Comparison of ENCODE assay signal across 9 cellular contexts in genomic region chr10:101495324-101495925, GRCh38.
A peak's percentile ranks its signal among the peaks of the same experiment; 100 is the strongest.
DNase-seq lines count a peak whose midpoint lies in the region; ATAC-seq and TF ChIP-seq lines count a peak whose summit lies in the region.
"Had no signal": no experiment of that assay in that cellular context is flagged by ENCODE, and none has a peak within 500 bp of the region (broad histone marks: within the 10 kb centered on the region; RNA-seq: fewer than 3 reads in every experiment).

No MANE protein-coding gene starts in this region.

- no peak overlapping the region for H3K27ac Mint-ChIP-seq in activated CD4-positive, alpha-beta T cell treated with anti-CD3 and anti-CD28 coated beads for 36 hours
- H3K27ac Mint-ChIP-seq: naive B cell had no signal

- no peaks in the 10 kb centered on the region for H3K36me3 ChIP-seq in DND-41 (ENCODE audit: insufficient read depth, low read length)

- no peak for DNase-seq in DND-41
- DNase-seq in Kasumi-1 (lab: John Stamatoyannopoulos, UW) = peak; percentile 60 to 85
- DNase-seq in SW480 (ENCODE audit: low spot score) = peak; percentile 31
- peak; percentile 45 for DNase-seq in left kidney (ENCODE audit: low read depth, low spot score)
- DNase-seq in right cardiac atrium = no peak
- DNase-seq in activated CD4-positive, alpha-beta T cell treated with anti-CD3 and anti-CD28 coated beads for 36 hours = no peak
- DNase-seq: naive B cell had no signal

- no peaks in the 10 kb centered on the region for H3K79me2 ChIP-seq in DND-41 (ENCODE audit: insufficient read depth, low read length)

- H3K27ac ChIP-seq in DND-41 (ENCODE audit: low read length) (no peak overlapping the region), right cardiac atrium (ENCODE audit: low read length) (no peak overlapping the region)

- POLR2A ChIA-PET in activated CD4-positive, alpha-beta T cell treated with anti-CD3 and anti-CD28 coated beads for 36 hours (lab: Charles Lee) = no interaction called here

- 61% methylated on average over 4 of the region's 4 CpGs for WGBS in right cardiac atrium

- no peak overlapping the region for H3K4me3 ChIP-seq in DND-41 (ENCODE audit: low read depth in 1 of 2, low read length in 2 of 2)
- H3K4me3 ChIP-seq in right cardiac atrium (ENCODE audit: low read length) = no peak overlapping the region

- ATAC-seq in DND-41 (ENCODE audit: insufficient read depth, low read depth) (0 out of 3 replicates have a peak, but pooled peaks have one; percentile 58), GM18519 (IDR thresholded peaks at IDR 0.05; ENCODE audit: low FRiP score, unreplicated experiment) (no peak), GM18909 (IDR thresholded peaks at IDR 0.05; ENCODE audit: poor library complexity, unreplicated experiment) (no peak), right cardiac atrium (no peak)
- ATAC-seq in activated CD4-positive, alpha-beta T cell treated with anti-CD3 and anti-CD28 coated beads for 36 hours = no peak

- peak; percentile 42 for TF ChIP-seq CTCF in DND-41 (IDR thresholded peaks at IDR 0.05; ENCODE audit: borderline replicate concordance, extremely low read depth, low read length, poor library complexity, severe bottlenecking)

- intact Hi-C loops in right cardiac atrium (cut with DNase I) = no loop called here
- intact Hi-C loops in activated CD4-positive, alpha-beta T cell treated with anti-CD3 and anti-CD28 coated beads for 36 hours (cut with DNase I, micrococcal nuclease) = loop anchor here in 1 of 2 experiments (10.0 kb wide), 1 partner anchor 259 kb away; no protein-coding TSS in a partner anchor

- H3K27me3 ChIP-seq in DND-41 (ENCODE audit: insufficient read depth, low read length, poor library complexity) = no peaks in the 10 kb centered on the region
- H3K27me3 ChIP-seq in right cardiac atrium (ENCODE audit: control insufficient read depth, insufficient read depth) = no peaks in the 10 kb centered on the region

- H3K9ac ChIP-seq in DND-41 (ENCODE audit: low read depth, low read length) = no peak overlapping the region

- H3K4me2 ChIP-seq in DND-41 (ENCODE audit: insufficient read depth, low read length) = no peak overlapping the region

- no peak overlapping the region for H2AFZ ChIP-seq in DND-41 (ENCODE audit: low read depth, low read length)

- no peak overlapping the region for H3K4me3 Mint-ChIP-seq in activated CD4-positive, alpha-beta T cell treated with anti-CD3 and anti-CD28 coated beads for 36 hours
- H3K4me3 Mint-ChIP-seq: naive B cell had no signal

- no peaks in the 10 kb centered on the region for H3K27me3 Mint-ChIP-seq in activated CD4-positive, alpha-beta T cell treated with anti-CD3 and anti-CD28 coated beads for 36 hours
- H3K27me3 Mint-ChIP-seq: naive B cell had no signal

- H4K20me1 ChIP-seq in DND-41 (ENCODE audit: insufficient read depth, low read length) = no peaks in the 10 kb centered on the region

- H3K9me3 ChIP-seq in DND-41 (ENCODE audit: insufficient read depth, low read length, severe bottlenecking) = no peaks in the 10 kb centered on the region
- H3K9me3 ChIP-seq in right cardiac atrium (ENCODE audit: control insufficient read depth, low read length) = no peaks in the 10 kb centered on the region

- peaks cover 2% of the 10 kb centered on the region for H3K4me1 Mint-ChIP-seq in activated CD4-positive, alpha-beta T cell treated with anti-CD3 and anti-CD28 coated beads for 36 hours

- no peaks in the 10 kb centered on the region for H3K4me1 ChIP-seq in DND-41 (ENCODE audit: insufficient read depth, low read length)
- H3K4me1 ChIP-seq in right cardiac atrium (ENCODE audit: control insufficient read depth, insufficient read depth, low read length) = no peaks in the 10 kb centered on the region

- no peaks in the 10 kb centered on the region for H3K9me3 Mint-ChIP-seq in activated CD4-positive, alpha-beta T cell treated with anti-CD3 and anti-CD28 coated beads for 36 hours (ENCODE audit: low read depth)
- H3K9me3 Mint-ChIP-seq: naive B cell had no signal

- no peaks in the 10 kb centered on the region for H3K36me3 Mint-ChIP-seq in activated CD4-positive, alpha-beta T cell treated with anti-CD3 and anti-CD28 coated beads for 36 hours (ENCODE audit: low read depth)
- H3K36me3 Mint-ChIP-seq: naive B cell had no signal

- CTCF ChIA-PET in activated CD4-positive, alpha-beta T cell treated with anti-CD3 and anti-CD28 coated beads for 36 hours (lab: Charles Lee) = interaction anchor here (2.4 kb wide), 1 partner anchor 11 kb away, joined by 8 read pairs; no protein-coding TSS in a partner anchor

Comparison
In these comparisons a context has a peak if more than half of its experiments do, and no peak if none do; other contexts are left out.
1. DNase-seq: peak in Kasumi-1 (2 of 2), SW480 (single experiment) and left kidney (single experiment); none in DND-41 (single experiment), right cardiac atrium (0 of 3) and activated CD4-positive, alpha-beta T cell treated with anti-CD3 and anti-CD28 coated beads for 36 hours (single experiment).